8 cellular contexts compared by ENCODE assay signal in the genomic region with DNA sequence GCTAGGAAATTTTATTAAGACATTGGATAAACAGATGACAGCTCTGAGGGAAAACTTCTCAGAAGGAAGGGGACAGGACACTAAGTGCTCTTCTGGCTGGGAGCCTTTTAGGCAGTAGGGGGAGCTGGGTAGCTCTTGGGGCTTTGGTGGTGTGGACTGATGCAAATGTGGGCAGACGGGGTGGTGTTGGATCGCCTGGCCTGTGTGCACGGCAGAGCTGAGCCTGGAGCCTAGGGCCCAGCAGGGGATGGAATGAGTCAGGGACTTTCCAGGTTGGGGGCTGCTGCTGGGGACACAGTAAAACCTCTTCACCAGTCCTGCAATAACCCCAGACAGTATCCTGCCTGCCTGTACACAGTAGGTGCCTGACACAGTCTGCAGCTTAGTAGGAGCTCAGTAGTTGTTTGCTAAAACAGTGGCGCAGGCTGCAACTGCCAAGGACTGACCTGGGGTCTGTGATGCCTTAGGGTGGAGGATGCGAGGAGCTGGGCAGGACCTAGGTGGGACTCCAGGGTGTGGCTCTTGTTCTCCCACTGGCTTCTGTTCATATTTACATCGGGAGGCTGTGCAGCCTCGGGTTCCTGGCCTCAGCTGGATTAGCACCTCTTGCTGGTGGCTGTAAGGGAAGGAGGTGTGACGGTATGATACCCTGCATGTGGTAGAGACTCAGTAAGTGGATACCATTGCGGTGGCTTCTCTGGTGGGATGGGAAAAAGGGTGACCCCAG.
DNase-seq lines count a peak whose midpoint lies in the region; ATAC-seq, FAIRE-seq and TF ChIP-seq lines count a peak whose summit lies in the region.

No MANE protein-coding gene starts in this region.

- peaks cover 29% of the 10 kb centered on the region for H3K36me3 ChIP-seq in WERI-Rb-1
- no peaks in the 10 kb centered on the region for H3K36me3 ChIP-seq in skeletal muscle satellite cell (ENCODE audit: insufficient read depth, low read length)

- no peaks in the 10 kb centered on the region for H3K27me3 ChIP-seq in WERI-Rb-1 (ENCODE audit: insufficient read depth, low read depth, severe bottlenecking)
- H3K27me3 ChIP-seq in skeletal muscle satellite cell (ENCODE audit: control insufficient read depth, insufficient read depth, low read length): no peaks in the 10 kb centered on the region

- peak; percentile 65 for TF ChIP-seq CTCF in WERI-Rb-1 (IDR thresholded peaks at IDR 0.05; ENCODE audit: low read depth, low read length)

- DNase-seq in GM12891 (ENCODE audit: insufficient read length, low spot score): peak; percentile 66
- peak; percentile 48 for DNase-seq in WERI-Rb-1
- DNase-seq in left ventricle myocardium superior: no peak
- DNase-seq in activated CD4-positive, CD25-positive, alpha-beta regulatory T cell treated with anti-CD3 and anti-CD28 coated beads, Interleukin-2, amount 50 U/mL, for 72 hours: no peak
- no peak for DNase-seq in GDM1 (lab: John Stamatoyannopoulos, UW)

- ATAC-seq in HG03095 (IDR thresholded peaks at IDR 0.05; ENCODE audit: unreplicated experiment) (peak; percentile 67), left ventricle myocardium superior (peak; percentile 24), GM21515 (IDR thresholded peaks at IDR 0.05; ENCODE audit: unreplicated experiment) (no peak)

- H3K9me3 ChIP-seq in WERI-Rb-1 (ENCODE audit: severe bottlenecking) (no peaks in the 10 kb centered on the region), skeletal muscle satellite cell (replicated peaks; ENCODE audit: low read length) (no peaks in the 10 kb centered on the region)

- intact Hi-C loops in left ventricle myocardium superior (cut with micrococcal nuclease): no loop called here

- no peak overlapping the region for H3K9ac ChIP-seq in skeletal muscle satellite cell (ENCODE audit: low read depth, low read length)

- peaks cover 41% of the 10 kb centered on the region for H3K4me1 ChIP-seq in skeletal muscle satellite cell (ENCODE audit: control insufficient read depth, insufficient read depth, low read length)

- FAIRE-seq in GM12891 (lab: Jason Lieb, UNC): peak; percentile 85

- H3K4me2 ChIP-seq in skeletal muscle satellite cell (ENCODE audit: low read length): peak overlapping the region; percentile 83

- TF ChIP-seq POLR2A in GM12891 (IDR thresholded peaks at IDR 0.05; ENCODE audit: low read depth, low read length): no peak

- H3K27ac ChIP-seq in WERI-Rb-1: no peak overlapping the region

- H3K4me3 ChIP-seq in WERI-Rb-1 (ENCODE audit: low read depth, low read length) (no peak overlapping the region), skeletal muscle satellite cell (ENCODE audit: low read length) (no peak overlapping the region)

TF ChIP-seq in GM12891, 5 proteins besides CTCF, POLR2A, EP300 and RAD21:
- TF ChIP-seq PAX5 (IDR thresholded peaks at IDR 0.05; ENCODE audit: insufficient read depth, low read length, severe bottlenecking) (no peak), POLR2AphosphoS5 (IDR thresholded peaks at IDR 0.05; ENCODE audit: low read depth, low read length) (no peak), POU2F2 (IDR thresholded peaks at IDR 0.05; ENCODE audit: low read depth, low read length) (no peak), TAF1 (IDR thresholded peaks at IDR 0.05; ENCODE audit: low read depth, low read length) (no peak), SPI1 (IDR thresholded peaks at IDR 0.05; ENCODE audit: low read depth, low read length) (no peak)

Comparison
In these comparisons a context has a peak if more than half of its experiments do, and no peak if none do; other contexts are left out.
1. DNase-seq: peak in GM12891 (single experiment) and WERI-Rb-1 (single experiment); none in left ventricle myocardium superior (single experiment), activated CD4-positive, CD25-positive, alpha-beta regulatory T cell treated with anti-CD3 and anti-CD28 coated beads, Interleukin-2, amount 50 U/mL, for 72 hours (single experiment) and GDM1 (single experiment).